ENCODE assay signal across 11 cellular contexts in the genomic region with DNA sequence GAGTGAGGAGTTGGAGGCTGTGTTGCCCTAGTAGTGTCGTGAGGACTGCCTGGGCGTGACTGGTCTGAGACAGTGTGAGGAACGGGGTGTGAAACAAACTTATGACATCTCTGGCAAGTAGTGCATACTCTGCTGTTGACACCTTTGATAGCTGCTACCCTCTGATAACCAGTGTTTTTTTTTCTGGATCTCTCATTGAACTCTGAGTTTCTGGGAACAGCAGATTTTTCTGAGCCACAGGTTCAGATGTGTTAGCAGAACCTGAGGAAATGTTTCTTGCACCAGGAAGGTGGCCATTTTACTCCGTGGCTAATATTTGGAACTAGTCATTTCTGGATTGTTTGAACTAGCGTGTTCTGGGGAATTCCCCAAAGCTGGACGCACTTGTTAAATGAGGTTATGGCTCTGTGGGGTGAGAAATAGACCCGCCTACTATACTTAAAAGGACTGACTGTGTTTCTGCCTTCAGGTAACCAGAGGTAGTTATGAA. TPM values are rescaled to one million over a fixed set of nuclear protein-coding genes. Genes with fewer than 3 reads are reported as not detected.
A peak's percentile ranks its signal among the peaks of the same experiment; 100 is the strongest.
DNase-seq lines count a peak whose midpoint lies in the region; ATAC-seq and TF ChIP-seq lines count a peak whose summit lies in the region.
"Had no signal": no experiment of that assay in that cellular context is flagged by ENCODE, and none has a peak within 500 bp of the region (broad histone marks: within the 10 kb centered on the region; RNA-seq: fewer than 3 reads in every experiment).

No MANE protein-coding gene starts in this region.

- intact Hi-C loops in left lung (cut with DNase I), result no loop called here

- H3K27ac ChIP-seq in left lung (no peak overlapping the region), substantia nigra (ENCODE audit: low read depth, low read length, poor library complexity, severe bottlenecking) (no peak overlapping the region)

- peak; percentile 95 for ATAC-seq in GM18870 (IDR thresholded peaks at IDR 0.05; ENCODE audit: unreplicated experiment)
- peak; percentile 79 for ATAC-seq in GM21515 (IDR thresholded peaks at IDR 0.05; ENCODE audit: unreplicated experiment)
- peak; percentile 78 for ATAC-seq in HG03159 (IDR thresholded peaks at IDR 0.05; ENCODE audit: unreplicated experiment)
- ATAC-seq in left lung, result peak; percentile 43

- H3K9me3 ChIP-seq in left lung, result no peaks in the 10 kb centered on the region

- TF ChIP-seq CTCF in left lung (IDR thresholded peaks at IDR 0.05), result no peak

- no peak for DNase-seq in left lung
- no peak for DNase-seq in NCI-H187 treated with DMSO at 0.1 percent for 48 hours (lab: John Stamatoyannopoulos, UW)
- DNase-seq in DMS114 treated with DMSO at 0.1 percent for 48 hours (lab: John Stamatoyannopoulos, UW; ENCODE audit: unreplicated experiment), result no peak
- DNase-seq in substantia nigra (lab: John Stamatoyannopoulos, UW), result no peak
- DNase-seq in NCI-H146 (lab: John Stamatoyannopoulos, UW), result no peak
- DNase-seq: effector CD8-positive, alpha-beta T cell; NCI-H2227 treated with DMSO at 0.1 percent for 48 hours; T-helper 9 cell had no signal

- H3K36me3 ChIP-seq in left lung, result no peaks in the 10 kb centered on the region

- no peak overlapping the region for H3K4me3 ChIP-seq in left lung

- no peaks in the 10 kb centered on the region for H3K27me3 ChIP-seq in left lung

- peaks cover 15 to 24% of the 10 kb centered on the region in 2 donors for H3K4me1 ChIP-seq in left lung

RNA-seq across cellular contexts. Expression of a gene that starts 52.9 kb away (rescaled TPM):
- 10 to 100 TPM; 40.4 to 54.3 TPM for total RNA-seq in left lung

Comparison
In these comparisons a context has a peak if more than half of its experiments do, and no peak if none do; other contexts are left out.
1. ATAC-seq: peak in every context shown above with its lines; median percentile 95 in GM18870; 79 in GM21515; 78 in HG03159; 43 in left lung.